In genomic region chr6:113458368-113459010, GRCh38 we compare ENCODE assay signal across 21 cellular contexts.
DNase-seq lines count a peak whose midpoint lies in the region; ATAC-seq, FAIRE-seq and TF ChIP-seq lines count a peak whose summit lies in the region.
"Had no signal": no experiment of that assay in that cellular context is flagged by ENCODE, and none has a peak within 500 bp of the region (broad histone marks: within the 10 kb centered on the region; RNA-seq: fewer than 3 reads in every experiment).

No MANE protein-coding gene starts in this region.

- H3K4me1 Mint-ChIP-seq in astrocyte (ENCODE audit: low read depth, unreplicated experiment) (peaks cover 32% of the 10 kb centered on the region), osteocyte (ENCODE audit: unreplicated experiment) (peaks cover 55% of the 10 kb centered on the region)
- H3K4me1 Mint-ChIP-seq: activated B cell treated with CpG ODN at 0.5 μM for 24 hours; activated CD4-positive, alpha-beta memory T cell treated with anti-CD3 and anti-CD28 coated beads, Interleukin-2, amount 10 ng/mL, durations not matched to agents 7 days and 5 days had no signal

- TF ChIP-seq POLR2A in IMR-90 (IDR thresholded peaks at IDR 0.05; ENCODE audit: low read depth, low read length), result no peak

- H2AK9ac ChIP-seq in IMR-90 (replicated peaks; ENCODE audit: low read depth, low read length, poor library complexity), result no peak overlapping the region

- peak overlapping the region; percentile 50; the same call in 1 of the 2 replicates for H3K4me2 ChIP-seq in IMR-90 (ENCODE audit: low read depth, low read length)
- peak overlapping the region; percentile 54 for H3K4me2 ChIP-seq in astrocyte (ENCODE audit: low read length)

- dilution Hi-C loops in IMR-90 (cut with HindIII; ENCODE audit: low sequenced_read_pairs, unreplicated experiment), result no loop called here

- in situ Hi-C loops in IMR-90 (cut with MboI; ENCODE audit: low sequenced_read_pairs), result no loop called here

- H4K8ac ChIP-seq in IMR-90 (ENCODE audit: low read depth in 2 of 2, low read length in 2 of 2), result no peak overlapping the region; a peak in 1 of 4 replicates

- H3K4me1 ChIP-seq in IMR-90 (ENCODE audit: control insufficient read depth, insufficient read depth, low read length) (peaks cover 11% of the 10 kb centered on the region), astrocyte (ENCODE audit: insufficient read depth, low read length) (peaks cover 17% of the 10 kb centered on the region)

- H3K9ac ChIP-seq in IMR-90 (ENCODE audit: low read depth, low read length), result no peak overlapping the region
- H3K9ac ChIP-seq in astrocyte (ENCODE audit: low read length), result peak overlapping the region; percentile 18

- peak overlapping the region; percentile 53; the same call in 1 of the 2 replicates for H2AK5ac ChIP-seq in IMR-90 (ENCODE audit: low read depth, low read length)

- peak; percentile 45 for DNase-seq in IMR-90
- DNase-seq in astrocyte (ENCODE audit: low read depth), result peak; percentile 44
- peak; percentile 54 for DNase-seq in iris pigment epithelial cell (ENCODE audit: low read depth)
- DNase-seq in osteocyte (ENCODE audit: extremely low spot score, unreplicated experiment), result no peak
- no peak for DNase-seq in posterior cingulate gyrus
- no peak for DNase-seq in C1 segment of cervical spinal cord (lab: John Stamatoyannopoulos, UW)
- DNase-seq: activated B cell treated with CpG ODN at 0.5 μM for 24 hours; activated CD4-positive, alpha-beta memory T cell treated with anti-CD3 and anti-CD28 coated beads, Interleukin-2, amount 10 ng/mL, durations not matched to agents 7 days and 5 days; activated naive CD4-positive, alpha-beta T cell treated with anti-CD3 and anti-CD28 coated beads for 36 hours; activated T-cell treated with anti-CD3 and anti-CD28 coated beads, Interleukin-2, amount 50 U/mL, for 24 hours; COR-L47; Kasumi-1; NCI-H748 treated with DMSO at 0.1 percent for 48 hours; PC-3; stimulated activated naive CD4-positive, alpha-beta T cell treated with Interleukin-2 at 50 U/mL for 16 hours had no signal

- H3K4me3 ChIP-seq in IMR-90 (ENCODE audit: insufficient read depth, low read depth, low read length) (no peak overlapping the region), astrocyte (ENCODE audit: insufficient read depth, low read depth, low read length) (no peak overlapping the region)
- H3K4me3 ChIP-seq: coronary artery, tibial nerve had no signal

- H3K9me1 ChIP-seq in IMR-90 (ENCODE audit: insufficient read depth, low read length), result peaks cover 8% of the 10 kb centered on the region

- 0 out of 2 replicates have a peak overlapping the region, but pooled peaks have one; percentile 31 for H3K14ac ChIP-seq in IMR-90 (replicated peaks; ENCODE audit: low read depth, low read length)

- CTCF ChIA-PET in IMR-90 (lab: Yijun Ruan, JAX), result interaction anchor here (0.6 to 1.3 kb wide), 2 partner anchors 70 to 400 kb away, joined by 3 to 7 read pairs; no protein-coding TSS in a partner anchor

- peak overlapping the region; percentile 94 for H3K27ac Mint-ChIP-seq in astrocyte (ENCODE audit: unreplicated experiment)
- peak overlapping the region; percentile 94 for H3K27ac Mint-ChIP-seq in osteocyte (ENCODE audit: unreplicated experiment)
- H3K27ac Mint-ChIP-seq: activated B cell treated with CpG ODN at 0.5 μM for 24 hours; activated CD4-positive, alpha-beta memory T cell treated with anti-CD3 and anti-CD28 coated beads, Interleukin-2, amount 10 ng/mL, durations not matched to agents 7 days and 5 days; activated naive CD4-positive, alpha-beta T cell treated with anti-CD3 and anti-CD28 coated beads for 36 hours; activated T-cell treated with anti-CD3 and anti-CD28 coated beads, Interleukin-2, amount 50 U/mL, for 24 hours had no signal

- TF ChIP-seq CTCF in IMR-90 (conservative IDR thresholded peaks at IDR 0.05; ENCODE audit: low read depth, low read length) (no peak), astrocyte (IDR thresholded peaks at IDR 0.05; ENCODE audit: insufficient read depth, low read depth, low read length) (no peak), osteocyte (IDR thresholded peaks at IDR 0.05) (no peak)

- H3K27ac ChIP-seq in IMR-90 (ENCODE audit: insufficient read depth, low read length), result no peak overlapping the region
- peak overlapping the region; percentile 29 for H3K27ac ChIP-seq in astrocyte (ENCODE audit: low read depth, low read length)

- no peak overlapping the region for H4K5ac ChIP-seq in IMR-90 (ENCODE audit: low read depth, low read length)

- H3K18ac ChIP-seq in IMR-90 (ENCODE audit: low read depth, low read length), result peak overlapping the region; percentile 28; the same call in 1 of the 2 replicates

- H3K79me1 ChIP-seq in IMR-90 (ENCODE audit: low read depth in 1 of 2, low read length in 2 of 2), result no peaks in the 10 kb centered on the region

- H3K36me3 ChIP-seq in IMR-90 (ENCODE audit: control insufficient read depth, insufficient read depth, low read length), result no peaks in the 10 kb centered on the region
- H3K36me3 ChIP-seq in astrocyte (ENCODE audit: insufficient read depth, low read length), result no peaks in the 10 kb centered on the region
- H3K36me3 ChIP-seq: tibial nerve had no signal

- H3K4me3 Mint-ChIP-seq in astrocyte (ENCODE audit: unreplicated experiment) (no peak overlapping the region), osteocyte (ENCODE audit: unreplicated experiment) (no peak overlapping the region)
- H3K4me3 Mint-ChIP-seq: activated B cell treated with CpG ODN at 0.5 μM for 24 hours; activated CD4-positive, alpha-beta memory T cell treated with anti-CD3 and anti-CD28 coated beads, Interleukin-2, amount 10 ng/mL, durations not matched to agents 7 days and 5 days; activated naive CD4-positive, alpha-beta T cell treated with anti-CD3 and anti-CD28 coated beads for 36 hours; activated T-cell treated with anti-CD3 and anti-CD28 coated beads, Interleukin-2, amount 50 U/mL, for 24 hours had no signal

- H3K9me3 ChIP-seq in IMR-90 (ENCODE audit: control insufficient read depth, insufficient read depth, low read length) (no peaks in the 10 kb centered on the region), astrocyte (ENCODE audit: insufficient read depth, low read depth, low read length) (no peaks in the 10 kb centered on the region)
- H3K9me3 ChIP-seq: tibial nerve had no signal

- no peaks in the 10 kb centered on the region for H3K9me3 Mint-ChIP-seq in astrocyte (ENCODE audit: unreplicated experiment)
- H3K9me3 Mint-ChIP-seq in osteocyte (ENCODE audit: unreplicated experiment), result peaks cover 4% of the 10 kb centered on the region
- H3K9me3 Mint-ChIP-seq: activated B cell treated with CpG ODN at 0.5 μM for 24 hours; activated CD4-positive, alpha-beta memory T cell treated with anti-CD3 and anti-CD28 coated beads, Interleukin-2, amount 10 ng/mL, durations not matched to agents 7 days and 5 days; activated naive CD4-positive, alpha-beta T cell treated with anti-CD3 and anti-CD28 coated beads for 36 hours; activated T-cell treated with anti-CD3 and anti-CD28 coated beads, Interleukin-2, amount 50 U/mL, for 24 hours had no signal

- 0 out of 2 replicates have a peak overlapping the region, but pooled peaks have one; percentile 32 for H2BK120ac ChIP-seq in IMR-90 (ENCODE audit: low read depth, low read length)

- H3K23ac ChIP-seq in IMR-90 (ENCODE audit: low read depth, low read length), result no peak overlapping the region

- ATAC-seq in IMR-90 (ENCODE audit: low read depth), result peak; percentile 51
- no peak for ATAC-seq in HG02798 (IDR thresholded peaks at IDR 0.05; ENCODE audit: poor library complexity, unreplicated experiment)
- no peak for ATAC-seq in HG02884 (IDR thresholded peaks at IDR 0.05; ENCODE audit: unreplicated experiment)
- ATAC-seq: PC-3, sciatic nerve had no signal

- H2BK20ac ChIP-seq in IMR-90 (ENCODE audit: low read depth, low read length), result peak overlapping the region; percentile 36

- no peak for TF ChIP-seq RAD21 in IMR-90 (IDR thresholded peaks at IDR 0.05; ENCODE audit: low read length)

- intact Hi-C loops in IMR-90 (cut with micrococcal nuclease), result loop anchor here (5.0 kb wide), 1 partner anchor 399 kb away; the partner anchor contains the start of gene MARCKS
- intact Hi-C loops in posterior cingulate gyrus (cut with DNase I), result no loop called here

- H3K4ac ChIP-seq in IMR-90 (ENCODE audit: low read depth, low read length), result peak overlapping the region; percentile 68

- no peaks in the 10 kb centered on the region for H3K79me2 ChIP-seq in astrocyte (ENCODE audit: insufficient read depth, low read length)

- no peak for FAIRE-seq in astrocyte (lab: Jason Lieb, UNC)
- FAIRE-seq: HTR-8/SVneo had no signal

- H4K20me1 ChIP-seq in IMR-90 (ENCODE audit: insufficient read depth, low read length) (no peaks in the 10 kb centered on the region), astrocyte (ENCODE audit: insufficient read depth, low read length) (no peaks in the 10 kb centered on the region)

- H3K36me3 Mint-ChIP-seq in astrocyte (ENCODE audit: low read depth, unreplicated experiment), result no peaks in the 10 kb centered on the region
- peaks cover 2% of the 10 kb centered on the region for H3K36me3 Mint-ChIP-seq in osteocyte (ENCODE audit: unreplicated experiment)

- H3K27me3 ChIP-seq in IMR-90 (ENCODE audit: control insufficient read depth, insufficient read depth, low read length) (no peaks in the 10 kb centered on the region), astrocyte (ENCODE audit: insufficient read depth, low read length) (no peaks in the 10 kb centered on the region)
- H3K27me3 ChIP-seq: tibial nerve had no signal

- BruUV-seq in IMR-90 (replicated peaks; lab: Mats Ljungman, UMichigan), result no TSS peak

- POLR2A ChIA-PET in IMR-90 (lab: Charles Lee; ENCODE audit: unreplicated experiment), result no interaction called here

- no peak overlapping the region for H3K56ac ChIP-seq in IMR-90 (ENCODE audit: extremely low read depth, insufficient read depth, low read length)

- no peak overlapping the region for H2BK15ac ChIP-seq in IMR-90 (ENCODE audit: low read depth, low read length)

- no peak overlapping the region for H4K91ac ChIP-seq in IMR-90 (ENCODE audit: insufficient read depth, low read depth, low read length)

- no peak overlapping the region for H2AFZ ChIP-seq in IMR-90 (replicated peaks; ENCODE audit: low read length, poor library complexity)
- H2AFZ ChIP-seq in astrocyte (ENCODE audit: low read depth, low read length), result peak overlapping the region; percentile 12

- WGBS in IMR-90 (ENCODE audit: extremely low coverage in 2 of 2, insufficient read length in 1 of 2), 2 experiments, result no CpG with 5 or more reads among the region's 2 CpGs

- peaks cover 3% of the 10 kb centered on the region for H3K27me3 Mint-ChIP-seq in astrocyte (ENCODE audit: low read depth, unreplicated experiment)
- no peaks in the 10 kb centered on the region for H3K27me3 Mint-ChIP-seq in osteocyte (ENCODE audit: unreplicated experiment)
- H3K27me3 Mint-ChIP-seq: activated B cell treated with CpG ODN at 0.5 μM for 24 hours; activated CD4-positive, alpha-beta memory T cell treated with anti-CD3 and anti-CD28 coated beads, Interleukin-2, amount 10 ng/mL, durations not matched to agents 7 days and 5 days had no signal

- no peak overlapping the region for H2BK5ac ChIP-seq in IMR-90 (ENCODE audit: low read depth, low read length, poor library complexity, severe bottlenecking)

TF ChIP-seq in IMR-90, 13 proteins besides CTCF, POLR2A, EP300 and RAD21 (continues in another document):
- no peak for TF ChIP-seq CHD1 (IDR thresholded peaks at IDR 0.05; ENCODE audit: low read depth, low read length)

Comparison
In these comparisons a context has a peak if more than half of its experiments do, and no peak if none do; other contexts are left out.
1. DNase-seq: peak in IMR-90 (single experiment), astrocyte (single experiment) and iris pigment epithelial cell (single experiment); none in osteocyte (single experiment), posterior cingulate gyrus (0 of 10) and C1 segment of cervical spinal cord (0 of 14).